In genomic region chr5:111572561-111572960, GRCh38 we compare ENCODE assay signal across 27 cellular contexts.
"Had no signal": no experiment of that assay in that cellular context is flagged by ENCODE, and none has a peak within 500 bp of the region (broad histone marks: within the 10 kb centered on the region; RNA-seq: fewer than 3 reads in every experiment).

No MANE protein-coding gene starts in this region.

- H3K9me3 Mint-ChIP-seq: endodermal cell had no signal

- DNase-seq: dorsolateral prefrontal cortex; effector CD4-positive, alpha-beta T cell; endodermal cell; foreskin melanocyte; glutamatergic neuron; heart right ventricle; hypothalamus; immature natural killer cell; islet precursor cell; kidney glomerular epithelial cell; left colon; left ventricle myocardium superior; lower lobe of right lung; naive thymus-derived CD8-positive, alpha-beta T cell; nephron progenitor cell; nucleus accumbens; psoas muscle; right cardiac atrium; sigmoid colon; stimulated activated CD4-positive, alpha-beta T cell treated with anti-CD3 and anti-CD28 coated beads, Interleukin-2, amount 100 ng/mL, for 24 hours; stimulated activated CD4-positive, alpha-beta T cell treated with anti-CD3 and anti-CD28 coated beads, Interleukin-4, amount 100 ng/mL, for 24 hours; stimulated activated naive CD4-positive, alpha-beta T cell treated with Interleukin-2 at 50 U/mL for 16 hours; stomach; thyroid gland; trophoblast cell had no signal

- H3K4me3 Mint-ChIP-seq: endodermal cell; immature natural killer cell; naive thymus-derived CD8-positive, alpha-beta T cell; nephron progenitor cell; stimulated activated effector memory CD8-positive, alpha-beta T cell treated with anti-CD3 and anti-CD28 coated beads, Interleukin-12 subunit alpha, Interleukin-12 subunit beta, amount 100 ng/mL, for 72 hours had no signal

- H3K27ac Mint-ChIP-seq: endodermal cell; immature natural killer cell; naive thymus-derived CD8-positive, alpha-beta T cell; stimulated activated effector memory CD8-positive, alpha-beta T cell treated with anti-CD3 and anti-CD28 coated beads, Interleukin-12 subunit alpha, Interleukin-12 subunit beta, amount 100 ng/mL, for 72 hours had no signal

- H3K4me1 Mint-ChIP-seq: endodermal cell; nephron progenitor cell; stimulated activated effector memory CD8-positive, alpha-beta T cell treated with anti-CD3 and anti-CD28 coated beads, Interleukin-12 subunit alpha, Interleukin-12 subunit beta, amount 100 ng/mL, for 72 hours had no signal

- H3K27ac ChIP-seq: dorsolateral prefrontal cortex, esophagus muscularis mucosa, heart right ventricle, lower lobe of right lung, psoas muscle, sigmoid colon, stomach, thyroid gland had no signal

- ATAC-seq: heart right ventricle; left colon; left ventricle myocardium superior; lower lobe of right lung; naive thymus-derived CD8-positive, alpha-beta T cell; psoas muscle; right cardiac atrium; stimulated activated effector memory CD8-positive, alpha-beta T cell treated with anti-CD3 and anti-CD28 coated beads, Interleukin-12 subunit alpha, Interleukin-12 subunit beta, amount 100 ng/mL, for 72 hours had no signal

- H3K36me3 Mint-ChIP-seq: stimulated activated effector memory CD8-positive, alpha-beta T cell treated with anti-CD3 and anti-CD28 coated beads, Interleukin-12 subunit alpha, Interleukin-12 subunit beta, amount 100 ng/mL, for 72 hours had no signal
